Comparison of ENCODE assay signal across 8 cellular contexts in genomic region chr6:30556714-30556963, GRCh38. TPM values are rescaled to one million over a fixed set of nuclear protein-coding genes. Genes with fewer than 3 reads are reported as not detected.
DNase-seq lines count a peak whose midpoint lies in the region; ATAC-seq and TF ChIP-seq lines count a peak whose summit lies in the region.

No MANE protein-coding gene starts in this region.

- peaks cover 30% of the 10 kb centered on the region for H3K4me1 Mint-ChIP-seq in activated CD8-positive, alpha-beta T cell treated with anti-CD3 and anti-CD28 coated beads, Interleukin-2, amount 10 ng/mL, durations not matched to agents 7 days and 5 days (ENCODE audit: low read depth)

- peak overlapping the region; percentile 5 for H3K4ac ChIP-seq in trophoblast cell (ENCODE audit: low read depth, low read length)

- peak overlapping the region; percentile 10 for H3K14ac ChIP-seq in trophoblast cell (ENCODE audit: low read length)

- no peaks in the 10 kb centered on the region for H4K20me1 ChIP-seq in fibroblast of lung (ENCODE audit: control insufficient read depth, extremely low read depth, insufficient read depth, low read length)

- no peaks in the 10 kb centered on the region for H3K27me3 Mint-ChIP-seq in activated CD8-positive, alpha-beta T cell treated with anti-CD3 and anti-CD28 coated beads, Interleukin-2, amount 10 ng/mL, durations not matched to agents 7 days and 5 days (ENCODE audit: low read depth)

- DNase-seq in activated gamma-delta T cell treated with Interleukin-2 at 50 U/mL for 16 hours (peak; percentile 83), activated gamma-delta T cell (lab: John Stamatoyannopoulos, UW) (no peak), fibroblast of lung (ENCODE audit: low read depth in 2 of 2) (no peak), trophoblast cell (peak in 1 of 2 donors; percentile 93), aorta (peak; percentile 94 to 96), OCI-M1 (lab: John Stamatoyannopoulos, UW) (no peak)
- peak; percentile 95 for DNase-seq in activated CD8-positive, alpha-beta T cell treated with anti-CD3 and anti-CD28 coated beads, Interleukin-2, amount 10 ng/mL, durations not matched to agents 7 days and 5 days

- peak overlapping the region; percentile 27 for H2BK120ac ChIP-seq in trophoblast cell (ENCODE audit: insufficient read depth, low read length, poor library complexity)

- no CpG with 5 or more reads among the region's 13 CpGs for WGBS in trophoblast cell (ENCODE audit: extremely low coverage, insufficient coverage, insufficient read length)
- 1% methylated on average over 13 of the region's 13 CpGs for WGBS in aorta, 2 donors

- peak overlapping the region; percentile 93 for H3K4me2 ChIP-seq in fibroblast of lung (ENCODE audit: extremely low read depth, insufficient read depth, low read length)
- H3K4me2 ChIP-seq in trophoblast cell (ENCODE audit: low read length) = peak overlapping the region; percentile 93

- peak overlapping the region; percentile 96 for H3K4me3 Mint-ChIP-seq in activated CD8-positive, alpha-beta T cell treated with anti-CD3 and anti-CD28 coated beads, Interleukin-2, amount 10 ng/mL, durations not matched to agents 7 days and 5 days

- H3K79me2 ChIP-seq in fibroblast of lung (ENCODE audit: control insufficient read depth, insufficient read depth, low read length) (peaks cover 16% of the 10 kb centered on the region), trophoblast cell (ENCODE audit: control insufficient read depth, insufficient read depth, low read length, poor library complexity) (peaks cover 10% of the 10 kb centered on the region)

- intact Hi-C loops in aorta (cut with DNase I) = loop anchor here in 1 of 2 donors (5.0 kb wide), 2 partner anchors 61 to 166 kb away; partner anchors contain the start of genes MRPS18B, PPP1R10 and TUBB

- H2BK12ac ChIP-seq in trophoblast cell (ENCODE audit: low read length) = no peak overlapping the region

- H3K9ac ChIP-seq in fibroblast of lung (ENCODE audit: insufficient read depth, low read length) (peak overlapping the region; percentile 98), trophoblast cell (ENCODE audit: low read length) (peak overlapping the region; percentile 10)

- H2AFZ ChIP-seq in fibroblast of lung (ENCODE audit: low read length) = peak overlapping the region; percentile 66
- peak overlapping the region; percentile 55 for H2AFZ ChIP-seq in trophoblast cell (ENCODE audit: insufficient read depth, low read length, poor library complexity)

- H3K27ac ChIP-seq in fibroblast of lung (ENCODE audit: insufficient read depth, low read length) = peak overlapping the region; percentile 99
- H3K27ac ChIP-seq in trophoblast cell (ENCODE audit: low read depth, low read length) = peak overlapping the region; percentile 93
- peak overlapping the region in 1 of 2 donors; percentile 75 for H3K27ac ChIP-seq in aorta (ENCODE audit: low read depth in 1 of 2, low read length in 2 of 2)

- H3K27me3 ChIP-seq in fibroblast of lung (ENCODE audit: control insufficient read depth, insufficient read depth, low read length) = no peaks in the 10 kb centered on the region
- no peaks in the 10 kb centered on the region for H3K27me3 ChIP-seq in trophoblast cell (ENCODE audit: insufficient read depth, low read length)
- H3K27me3 ChIP-seq in aorta (ENCODE audit: control insufficient read depth in 1 of 2, insufficient read depth in 2 of 2, low read length in 1 of 2) = no peaks in the 10 kb centered on the region

- H4K12ac ChIP-seq in trophoblast cell (ENCODE audit: low read depth, low read length) = no peak overlapping the region

- H3K79me1 ChIP-seq in trophoblast cell (ENCODE audit: low read length) = peaks cover 20% of the 10 kb centered on the region

- H4K91ac ChIP-seq in trophoblast cell (ENCODE audit: low read depth, low read length) = peak overlapping the region; percentile 81

- H3K36me3 ChIP-seq in fibroblast of lung (ENCODE audit: control insufficient read depth, insufficient read depth, low read length) (peaks cover 15% of the 10 kb centered on the region), trophoblast cell (ENCODE audit: control insufficient read depth in 1 of 2, insufficient read depth in 2 of 2, low read length in 2 of 2) (peaks cover 20 to 27% of the 10 kb centered on the region in 2 experiments), aorta (ENCODE audit: control insufficient read depth in 1 of 2, insufficient read depth in 2 of 2, low read length in 1 of 2) (peaks cover 0 to 2% of the 10 kb centered on the region in 2 donors)

- peak overlapping the region; percentile 96 for H3K27ac Mint-ChIP-seq in activated CD8-positive, alpha-beta T cell treated with anti-CD3 and anti-CD28 coated beads, Interleukin-2, amount 10 ng/mL, durations not matched to agents 7 days and 5 days

- no peaks in the 10 kb centered on the region for H3K9me3 Mint-ChIP-seq in activated CD8-positive, alpha-beta T cell treated with anti-CD3 and anti-CD28 coated beads, Interleukin-2, amount 10 ng/mL, durations not matched to agents 7 days and 5 days (ENCODE audit: insufficient read depth)

- POLR2A ChIA-PET in activated CD8-positive, alpha-beta T cell treated with anti-CD3 and anti-CD28 coated beads, Interleukin-2, amount 10 ng/mL, durations not matched to agents 7 days and 5 days (lab: Charles Lee) = interaction anchor here (0.9 to 4.1 kb wide), 9 partner anchors 10 to 179 kb away, joined by 3 to 46 read pairs (median 11); partner anchors contain the start of genes ABCF1 and MRPS18B

- H3K4me1 ChIP-seq in fibroblast of lung (ENCODE audit: control insufficient read depth, extremely low read depth, insufficient read depth, low read length) = no peaks in the 10 kb centered on the region
- H3K4me1 ChIP-seq in trophoblast cell (ENCODE audit: control insufficient read depth in 1 of 2, insufficient read depth in 2 of 2, low read length in 2 of 2) = peaks cover 4 to 10% of the 10 kb centered on the region in 2 experiments
- no peaks in the 10 kb centered on the region for H3K4me1 ChIP-seq in aorta (ENCODE audit: control insufficient read depth in 1 of 2, insufficient read depth in 2 of 2, low read length in 2 of 2)

- no peak for ATAC-seq in activated CD8-positive, alpha-beta T cell treated with anti-CD3 and anti-CD28 coated beads, Interleukin-2, amount 10 ng/mL, durations not matched to agents 7 days and 5 days
- no peak for ATAC-seq in aorta (ENCODE audit: low FRiP score)
- ATAC-seq in HG03095 (IDR thresholded peaks at IDR 0.05; ENCODE audit: unreplicated experiment) = no peak

- H2AK5ac ChIP-seq in trophoblast cell (ENCODE audit: low read length) = no peak overlapping the region

- peak overlapping the region; percentile 89 to 100 (median 93) for H3K4me3 ChIP-seq in fibroblast of lung (replicated peaks in 1 of 4; ENCODE audit: control extremely low read depth in 1 of 4, insufficient read depth in 1 of 4, low read depth in 3 of 4, low read length in 4 of 4)
- peak overlapping the region; percentile 96 for H3K4me3 ChIP-seq in trophoblast cell (ENCODE audit: low read depth, low read length)
- H3K4me3 ChIP-seq in aorta (ENCODE audit: low read length in 2 of 2) = peak overlapping the region; percentile 61 to 69

- peak overlapping the region; percentile 84 for H4K8ac ChIP-seq in trophoblast cell (ENCODE audit: low read depth, low read length)

- H2BK5ac ChIP-seq in trophoblast cell (ENCODE audit: low read depth, low read length, poor library complexity) = peak overlapping the region; percentile 39

- TF ChIP-seq CTCF in fibroblast of lung (conservative IDR thresholded peaks at IDR 0.05 in 1 of 2, IDR thresholded peaks at IDR 0.05 in 1 of 2; ENCODE audit: low read depth in 1 of 2, low read length in 2 of 2) = no peak

- no peak overlapping the region for H3K23ac ChIP-seq in trophoblast cell (ENCODE audit: low read length)

- CTCF ChIA-PET in activated CD8-positive, alpha-beta T cell treated with anti-CD3 and anti-CD28 coated beads, Interleukin-2, amount 10 ng/mL, durations not matched to agents 7 days and 5 days (lab: Charles Lee) = interaction anchor here (1.3 to 10.4 kb wide), 3 partner anchors 13 to 106 kb away, joined by 4 to 125 read pairs (median 64); no protein-coding TSS in a partner anchor

- peaks cover 51% of the 10 kb centered on the region for H3K36me3 Mint-ChIP-seq in activated CD8-positive, alpha-beta T cell treated with anti-CD3 and anti-CD28 coated beads, Interleukin-2, amount 10 ng/mL, durations not matched to agents 7 days and 5 days (ENCODE audit: low read depth)

- no peak overlapping the region for H3K18ac ChIP-seq in trophoblast cell (ENCODE audit: low read length)

- H3K9me3 ChIP-seq in fibroblast of lung (ENCODE audit: control insufficient read depth, insufficient read depth, low read depth, low read length) (no peaks in the 10 kb centered on the region), trophoblast cell (ENCODE audit: insufficient read depth, low read depth, low read length) (peaks cover 2% of the 10 kb centered on the region), aorta (ENCODE audit: control insufficient read depth, low read length) (no peaks in the 10 kb centered on the region)

RNA-seq across cellular contexts. Expression of gene GNL1, which starts 0.3 kb away (rescaled TPM):
- total RNA-seq in activated CD8-positive, alpha-beta T cell treated with anti-CD3 and anti-CD28 coated beads, Interleukin-2, amount 10 ng/mL, durations not matched to agents 7 days and 5 days = 10 to 100 TPM; 63.7 to 69.9 TPM
- total RNA-seq in fibroblast of lung (50.1 and 67.0 TPM in 2 replicates), aorta (10 to 100 TPM; 73.7 to 76.9 TPM)
- polyA plus RNA-seq in fibroblast of lung (33.4 and 35.2 TPM in 2 replicates), aorta (100 to 1,000 TPM in 1 of 2 donors, 10 to 100 TPM in 1; 52.6 to 116 TPM)
- 57.9 and 66.9 TPM in 2 replicates for polyA plus RNA-seq in fibroblast of lung (2012)
- polyA minus RNA-seq in fibroblast of lung (ENCODE audit: low replicate concordance) = 67.2 and 135 TPM in 2 replicates
- polyA plus RNA-seq in trophoblast cell (2013) = 39.3 and 41.5 TPM in 2 replicates

RNA-seq across cellular contexts. Expression of gene PRR3, which starts 0.5 kb away (rescaled TPM):
- 10 to 100 TPM; 19.7 to 21.1 TPM for total RNA-seq in activated CD8-positive, alpha-beta T cell treated with anti-CD3 and anti-CD28 coated beads, Interleukin-2, amount 10 ng/mL, durations not matched to agents 7 days and 5 days
- 5.1 and 6.6 TPM in 2 replicates for total RNA-seq in fibroblast of lung
- 19.0 and 23.2 TPM in 2 replicates for polyA plus RNA-seq in fibroblast of lung
- polyA plus RNA-seq in fibroblast of lung (2012) = 11.1 and 12.7 TPM in 2 replicates
- polyA minus RNA-seq in fibroblast of lung (ENCODE audit: low replicate concordance) = 29.1 and 35.8 TPM in 2 replicates
- 8.2 TPM in 2 replicates for polyA plus RNA-seq in trophoblast cell (2013)
- total RNA-seq in aorta = 10 to 100 TPM in 1 of 2 donors, 1 to 10 TPM in 1; 7.5 to 11.6 TPM
- 1 to 10 TPM; 4.1 to 9.5 TPM for polyA plus RNA-seq in aorta

RNA-seq across cellular contexts. Expression of gene ABCF1, which starts 14.6 kb away (rescaled TPM):
- 10 to 100 TPM; 72.2 to 79.6 TPM for total RNA-seq in activated CD8-positive, alpha-beta T cell treated with anti-CD3 and anti-CD28 coated beads, Interleukin-2, amount 10 ng/mL, durations not matched to agents 7 days and 5 days
- total RNA-seq in fibroblast of lung = 35.5 and 37.2 TPM in 2 replicates
- 49.2 and 62.6 TPM in 2 replicates for polyA plus RNA-seq in fibroblast of lung
- polyA plus RNA-seq in fibroblast of lung (2012) = 74.7 and 79.2 TPM in 2 replicates
- 81.9 and 133 TPM in 2 replicates for polyA minus RNA-seq in fibroblast of lung (ENCODE audit: low replicate concordance)
- polyA plus RNA-seq in trophoblast cell (2013) = 67.5 and 68.9 TPM in 2 replicates
- total RNA-seq in aorta = 10 to 100 TPM; 35.4 to 41.2 TPM
- 10 to 100 TPM; 20.6 to 22.3 TPM for polyA plus RNA-seq in aorta

Comparison
In these comparisons a context has a peak if more than half of its experiments do, and no peak if none do; other contexts are left out.
1. DNase-seq: peak in activated gamma-delta T cell treated with Interleukin-2 at 50 U/mL for 16 hours (single experiment), activated CD8-positive, alpha-beta T cell treated with anti-CD3 and anti-CD28 coated beads, Interleukin-2, amount 10 ng/mL, durations not matched to agents 7 days and 5 days (single experiment) and aorta (2 of 2); none in activated gamma-delta T cell (single experiment), fibroblast of lung (0 of 2) and OCI-M1 (single experiment).
2. Peak in every context shown above with its lines, with median percentiles within 50 percentile points of each other: H3K4me3 ChIP-seq.